Comparison of ENCODE assay signal across 8 cellular contexts in the genomic region with DNA sequence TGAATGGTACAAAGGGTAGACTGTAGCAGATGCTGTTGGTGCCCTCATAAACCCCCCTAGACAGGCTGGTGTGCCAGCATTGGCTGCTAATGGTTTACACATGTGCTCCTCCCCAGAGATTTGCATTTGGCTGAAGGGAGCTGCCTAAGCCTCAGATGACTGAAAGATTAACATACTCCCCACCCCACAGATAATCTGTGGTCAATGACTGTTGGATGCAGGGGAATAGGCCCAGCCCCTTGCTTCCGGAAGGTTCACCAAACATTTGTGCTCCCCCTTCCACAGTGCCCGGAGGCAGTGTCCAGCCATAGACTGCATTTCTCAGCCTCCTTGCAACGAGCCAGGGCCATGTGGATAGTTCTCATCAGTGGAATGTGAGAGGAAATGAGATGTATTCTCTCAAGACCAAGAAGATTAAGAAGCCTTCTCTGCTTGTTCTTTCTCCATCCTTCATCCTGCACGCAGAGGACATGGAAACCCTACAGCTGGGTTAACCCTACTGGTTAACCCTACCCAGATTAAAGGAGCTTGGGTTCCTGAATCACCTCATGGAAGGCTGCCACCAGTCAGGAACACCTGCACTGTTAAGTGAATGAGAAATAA.
DNase-seq lines count a peak whose midpoint lies in the region; ATAC-seq and FAIRE-seq lines count a peak whose summit lies in the region.

No MANE protein-coding gene starts in this region.

- no peaks in the 10 kb centered on the region for H3K27me3 ChIP-seq in small intestine (ENCODE audit: control insufficient read depth in 2 of 2, insufficient read depth in 2 of 2, low read length in 2 of 2)

- no peak for FAIRE-seq in small intestine (lab: Jason Lieb, UNC)

- peaks cover 8 to 19% of the 10 kb centered on the region in 2 donors for H3K27me3 Mint-ChIP-seq in effector memory CD8-positive, alpha-beta T cell

- DNase-seq in GM04503 (ENCODE audit: low read depth) (peak; percentile 51), GOT3 (lab: John Stamatoyannopoulos, UW) (peak; percentile 27), NAMALWA (ENCODE audit: low spot score) (peak; percentile 64), ecto neural progenitor cell (ENCODE audit: low spot score) (peak; percentile 67), RKO (ENCODE audit: low spot score) (no peak), small intestine (no peak)
- no peak for DNase-seq in effector memory CD8-positive, alpha-beta T cell
- DNase-seq in stimulated activated CD8-positive, alpha-beta memory T cell treated with anti-CD3 and anti-CD28 coated beads, Interleukin-4, amount 100 ng/mL, for 48 hours: no peak

- H3K9me3 Mint-ChIP-seq in effector memory CD8-positive, alpha-beta T cell: no peaks in the 10 kb centered on the region

- ATAC-seq in effector memory CD8-positive, alpha-beta T cell (replicated peaks): no peak

- H3K36me3 ChIP-seq in small intestine (ENCODE audit: control insufficient read depth in 2 of 2, insufficient read depth in 2 of 2, low read length in 2 of 2): no peaks in the 10 kb centered on the region

- 39 to 66% (median 51%) methylated on average over 3 to 4 of the region's 4 CpGs for WGBS in small intestine, 3 donors

- no peak overlapping the region for H3K27ac ChIP-seq in small intestine (ENCODE audit: low read depth in 1 of 2, low read length in 1 of 2)

- H3K4me3 Mint-ChIP-seq in effector memory CD8-positive, alpha-beta T cell: no peak overlapping the region

- H3K4me1 Mint-ChIP-seq in effector memory CD8-positive, alpha-beta T cell (ENCODE audit: low read depth in 2 of 2): peaks cover 3 to 4% of the 10 kb centered on the region in 2 donors

- no peaks in the 10 kb centered on the region for H3K9me3 ChIP-seq in small intestine (ENCODE audit: control insufficient read depth, low read depth)

- no peak overlapping the region for H3K27ac Mint-ChIP-seq in effector memory CD8-positive, alpha-beta T cell

- H3K4me3 ChIP-seq in small intestine (ENCODE audit: low read depth in 1 of 2, low read length in 2 of 2): no peak overlapping the region

- peaks cover 2% of the 10 kb centered on the region for H3K36me3 Mint-ChIP-seq in effector memory CD8-positive, alpha-beta T cell (ENCODE audit: insufficient read depth)

- H3K4me1 ChIP-seq in small intestine (ENCODE audit: control insufficient read depth in 2 of 2, insufficient read depth in 1 of 2, low read depth in 1 of 2, low read length in 1 of 2): no peaks in the 10 kb centered on the region

Comparison
In these comparisons a context has a peak if more than half of its experiments do, and no peak if none do; other contexts are left out.
1. DNase-seq: peak in GM04503 (single experiment), GOT3 (single experiment), NAMALWA (single experiment) and ecto neural progenitor cell (single experiment); none in RKO (single experiment), effector memory CD8-positive, alpha-beta T cell (0 of 3), small intestine (single experiment) and stimulated activated CD8-positive, alpha-beta memory T cell treated with anti-CD3 and anti-CD28 coated beads, Interleukin-4, amount 100 ng/mL, for 48 hours (single experiment).